33 cellular contexts compared by ENCODE assay signal in genomic region chr20:39641423-39641822, GRCh38.
DNase-seq lines count a peak whose midpoint lies in the region; ATAC-seq, FAIRE-seq and TF ChIP-seq lines count a peak whose summit lies in the region.
"Had no signal": no experiment of that assay in that cellular context is flagged by ENCODE, and none has a peak within 500 bp of the region (broad histone marks: within the 10 kb centered on the region; RNA-seq: fewer than 3 reads in every experiment).

No MANE protein-coding gene starts in this region.

- POLR2A ChIA-PET in HepG2 (lab: Yijun Ruan, JAX) (no interaction called here), HEK293 (lab: Yijun Ruan, JAX) (no interaction called here)

- FAIRE-seq in HepG2 (lab: Jason Lieb, UNC) = peak; percentile 21
- FAIRE-seq in HTR-8/SVneo (lab: Jason Lieb, UNC) = peak; percentile 4
- FAIRE-seq: A204.1, A549, D721Med had no signal

- TF ChIP-seq EP300 in HepG2 (IDR thresholded peaks at IDR 0.05; ENCODE audit: low read depth in 2 of 2, low read length in 2 of 2) (no peak), HepG2 (CRISPR knock-in tag; IDR thresholded peaks at IDR 0.05; ENCODE audit: borderline replicate concordance) (no peak)

- H3K79me2 ChIP-seq in HepG2 (ENCODE audit: insufficient read depth, low read length) = no peaks in the 10 kb centered on the region

- intact Hi-C loops in HepG2 (cut with micrococcal nuclease; ENCODE audit: unreplicated experiment) = no loop called here
- intact Hi-C loops in right lobe of liver (cut with DNase I) = no loop called here
- intact Hi-C loops in cardiac septum (cut with DNase I) = no loop called here
- intact Hi-C loops in left colon (cut with DNase I, micrococcal nuclease) = no loop called here

- no peak overlapping the region for H3K9ac ChIP-seq in HepG2 (ENCODE audit: insufficient read depth, low read depth, low read length)
- H3K9ac ChIP-seq: BLaER1; BLaER1 treated with 17β-estradiol and CSF1 and Interleukin-3, amounts not matched to agents 10 nM and 100 nM had no signal

- TF ChIP-seq CTCF in HepG2 (CRISPR knock-in tag; IDR thresholded peaks at IDR 0.05) (no peak), right lobe of liver (IDR thresholded peaks at IDR 0.05) (no peak), HEK293 (tag by site-specific recombination; IDR thresholded peaks at IDR 0.05) (no peak)

- H3K4me1 ChIP-seq in HepG2 (ENCODE audit: insufficient read depth, low read length) (no peaks in the 10 kb centered on the region), right lobe of liver (no peaks in the 10 kb centered on the region), HEK293 (ENCODE audit: control insufficient read depth, insufficient read depth, low read length) (no peaks in the 10 kb centered on the region)
- H3K4me1 ChIP-seq: A549, BE2C, Caco-2 had no signal

- H3K27ac ChIP-seq in HepG2 (ENCODE audit: extremely low read length, insufficient read depth, low read length) (no peak overlapping the region), right lobe of liver (no peak overlapping the region), HEK293 (ENCODE audit: extremely low read depth, low read depth, low read length) (no peak overlapping the region)
- H3K27ac ChIP-seq: 22Rv1; A549; BLaER1; BLaER1 treated with 17β-estradiol and CSF1 and Interleukin-3, amounts not matched to agents 10 nM and 100 nM; C4-2B had no signal

- in situ Hi-C loops in HepG2 (cut with HindIII; ENCODE audit: extremely low pct_ligation_motif_present, low pct_unique_long_range_greater_than_20kb) = no loop called here

- TF ChIP-seq RAD21 in HepG2 (CRISPR knock-in tag; IDR thresholded peaks at IDR 0.05) = no peak

- no peaks in the 10 kb centered on the region for H3K27me3 ChIP-seq in HepG2 (ENCODE audit: control insufficient read depth in 1 of 2, insufficient read depth in 2 of 2, low read length in 2 of 2)
- no peaks in the 10 kb centered on the region for H3K27me3 ChIP-seq in right lobe of liver
- H3K27me3 ChIP-seq: BE2C; BLaER1; BLaER1 treated with 17β-estradiol and CSF1 and Interleukin-3, amounts not matched to agents 10 nM and 100 nM had no signal

- no peak overlapping the region for H3K4me2 ChIP-seq in HepG2 (ENCODE audit: low read depth, low read length)
- H3K4me2 ChIP-seq: A549; BLaER1; BLaER1 treated with 17β-estradiol and CSF1 and Interleukin-3, amounts not matched to agents 10 nM and 100 nM had no signal

- H2AFZ ChIP-seq in HepG2 (ENCODE audit: low read length) = no peak overlapping the region

- no peaks in the 10 kb centered on the region for H4K20me1 ChIP-seq in HepG2 (ENCODE audit: insufficient read depth, low read length)
- H4K20me1 ChIP-seq: BLaER1; BLaER1 treated with 17β-estradiol and CSF1 and Interleukin-3, amounts not matched to agents 10 nM and 100 nM had no signal

- DNase-seq in HepG2 (ENCODE audit: low spot score) (no peak), right lobe of liver (no peak), HTR-8/SVneo (ENCODE audit: insufficient read length, low spot score) (no peak), cardiac septum (ENCODE audit: low spot score) (no peak), left colon (no peak)
- DNase-seq: 8988T; ACHN; AML-193; BE2C; C1 segment of cervical spinal cord; Caco-2; Calu3; CD4-positive, alpha-beta memory T cell; CD4-positive, alpha-beta T cell; CD4-positive, CD25-positive, alpha-beta regulatory T cell; CD8-positive, alpha-beta memory T cell; CD8-positive, alpha-beta T cell; COR-L47; DMS 273 treated with DMSO at 0.1 percent for 48 hours; DMS153; DMS53; DMS79; DMS79 treated with DMSO at 0.1 percent for 48 hours; DND-41; EL had no signal

- WGBS in HepG2 (ENCODE audit: low lambda C conversion rate) = 6% methylated on average over 4 of the region's 4 CpGs
- WGBS in right lobe of liver (ENCODE audit: insufficient coverage, low coverage, low lambda C conversion rate, missing lambda C conversion rate) = 55% methylated on average over 4 of the region's 4 CpGs

- H3K4me3 ChIP-seq in HepG2 (replicated peaks in 1 of 3; ENCODE audit: insufficient read depth in 1 of 3, low read depth in 2 of 3, low read length in 3 of 3) (no peak overlapping the region), right lobe of liver (no peak overlapping the region), HEK293 (ENCODE audit: low read depth, low read length) (no peak overlapping the region)
- H3K4me3 ChIP-seq: A549; BLaER1; BLaER1 treated with 17β-estradiol and CSF1 and Interleukin-3, amounts not matched to agents 10 nM and 100 nM had no signal

- no TSS peak for BruUV-seq in HepG2 (replicated peaks; lab: Mats Ljungman, UMichigan)

- H3K9me3 ChIP-seq in HepG2 (ENCODE audit: low read length) (peaks cover 97% of the 10 kb centered on the region), right lobe of liver (no peaks in the 10 kb centered on the region), HEK293 (ENCODE audit: control insufficient read depth, insufficient read depth, low read depth, low read length) (no peaks in the 10 kb centered on the region)
- H3K9me3 ChIP-seq: A549; BE2C; BLaER1; BLaER1 treated with 17β-estradiol and CSF1 and Interleukin-3, amounts not matched to agents 10 nM and 100 nM; Caco-2 had no signal

- TF ChIP-seq POLR2A in HepG2 (IDR thresholded peaks at IDR 0.05; ENCODE audit: insufficient read depth in 1 of 2, low read depth in 2 of 2, low read length in 2 of 2) (no peak), right lobe of liver (IDR thresholded peaks at IDR 0.05) (no peak)

- H3K36me3 ChIP-seq in HepG2 (replicated peaks in 1 of 2; ENCODE audit: control insufficient read depth in 1 of 2, insufficient read depth in 2 of 2, low read length in 2 of 2) = no peaks in the 10 kb centered on the region
- H3K36me3 ChIP-seq in right lobe of liver = no peaks in the 10 kb centered on the region
- no peaks in the 10 kb centered on the region for H3K36me3 ChIP-seq in HEK293 (ENCODE audit: control insufficient read depth in 2 of 2, insufficient read depth in 1 of 2, low read length in 2 of 2)
- H3K36me3 ChIP-seq: BE2C; BLaER1; BLaER1 treated with 17β-estradiol and CSF1 and Interleukin-3, amounts not matched to agents 10 nM and 100 nM had no signal

- CTCF ChIA-PET in HepG2 (lab: Yijun Ruan, JAX; ENCODE audit: low intra/inter-chr PET ratio, low total read pairs) = no interaction called here
- CTCF ChIA-PET in HEK293 (lab: Yijun Ruan, JAX) = no interaction called here

- ATAC-seq in HepG2 = no peak
- ATAC-seq in right lobe of liver = no peak
- no peak for ATAC-seq in left colon
- ATAC-seq: A549; CD8-positive, alpha-beta T cell had no signal

TF ChIP-seq in HepG2, 621 proteins besides CTCF, POLR2A, EP300 and RAD21 (continues in another document):
- TF ChIP-seq CREB1 (IDR thresholded peaks at IDR 0.05) (peak; percentile 71), CREB1 (CRISPR knock-in tag; IDR thresholded peaks at IDR 0.05) (no peak), ATF7 (IDR thresholded peaks at IDR 0.05) (peak; percentile 93), ATF7 (CRISPR knock-in tag; IDR thresholded peaks at IDR 0.05) (no peak), ZFYVE20 (CRISPR knock-in tag; IDR thresholded peaks at IDR 0.05; ENCODE audit: borderline replicate concordance, low read depth) (no peak), SPEN (CRISPR knock-in tag; IDR thresholded peaks at IDR 0.05; ENCODE audit: low read depth) (no peak), NFE2L1 (CRISPR knock-in tag; IDR thresholded peaks at IDR 0.05; ENCODE audit: borderline replicate concordance) (no peak), ZNF33A (CRISPR knock-in tag; IDR thresholded peaks at IDR 0.05; ENCODE audit: borderline replicate concordance) (no peak), SP5 (CRISPR knock-in tag; IDR thresholded peaks at IDR 0.05; ENCODE audit: borderline replicate concordance, low read depth) (no peak), HDAC2 (CRISPR knock-in tag; IDR thresholded peaks at IDR 0.05) (no peak), GATAD2A (CRISPR knock-in tag; IDR thresholded peaks at IDR 0.05) (no peak)

TF ChIP-seq in HEK293, 187 proteins besides CTCF, POLR2A, EP300 and RAD21:
- TF ChIP-seq ZIC2 (tag by site-specific recombination; IDR thresholded peaks at IDR 0.05) (no peak), ATF2 (tag by site-specific recombination; IDR thresholded peaks at IDR 0.05; ENCODE audit: low read depth) (peak; percentile 39; the same call in 1 of the 2 replicates)

Comparison
In these comparisons a context has a peak if more than half of its experiments do, and no peak if none do; other contexts are left out.
1. Of the 63 proteins assayed by ChIP-seq in both HepG2 and HEK293: peak only in HepG2: none; only in HEK293: ATF2; in both: none; in neither: 62.